28 cellular contexts compared by ENCODE assay signal in the genomic region with DNA sequence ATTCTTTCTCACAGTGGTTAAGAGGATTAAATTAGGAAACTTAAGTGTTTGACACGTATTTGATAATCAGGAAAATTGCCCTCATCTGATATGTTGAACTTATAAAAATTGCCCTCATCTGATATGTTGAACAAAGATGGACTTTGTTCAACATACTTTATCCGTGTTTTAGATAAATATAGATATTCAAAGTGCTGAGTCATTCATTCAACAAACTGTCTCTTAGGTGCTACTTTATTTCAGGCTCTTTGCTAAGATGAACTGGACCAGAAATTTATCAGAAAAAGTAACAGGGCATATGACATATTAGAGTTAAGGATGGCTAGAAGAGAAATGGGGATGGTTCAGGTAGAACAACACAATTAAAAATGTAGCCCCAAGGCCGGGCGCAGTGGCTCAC.
"Had no signal": no experiment of that assay in that cellular context is flagged by ENCODE, and none has a peak within 500 bp of the region (broad histone marks: within the 10 kb centered on the region; RNA-seq: fewer than 3 reads in every experiment).

No MANE protein-coding gene starts in this region.

- H3K9me3 Mint-ChIP-seq: naive thymus-derived CD4-positive, alpha-beta T cell; nephron; neural progenitor cell; stimulated activated memory B cell treated with anti-CD40 and anti-IgM and Interleukin-4, amounts not matched to agents 10 μg/mL and 1 μg/mL and 100 μg/mL, for 72 hours had no signal

- H3K4me3 ChIP-seq: neural progenitor cell, ovary, psoas muscle, right lobe of liver, sigmoid colon, stomach, thoracic aorta, thyroid gland, tibial nerve, upper lobe of left lung had no signal

- H3K27me3 ChIP-seq: neural progenitor cell, ovary, right lobe of liver, sigmoid colon, thyroid gland, upper lobe of left lung had no signal

- H3K27ac Mint-ChIP-seq: naive thymus-derived CD4-positive, alpha-beta T cell; natural killer cell; neural progenitor cell; progenitor cell of endocrine pancreas; stimulated activated memory B cell treated with anti-CD40 and anti-IgM and Interleukin-4, amounts not matched to agents 10 μg/mL and 1 μg/mL and 100 μg/mL, for 72 hours had no signal

- H3K27ac ChIP-seq: neural progenitor cell, ovary, parathyroid adenoma, psoas muscle, right lobe of liver, sigmoid colon, stomach, thoracic aorta, thyroid gland, tibial nerve, upper lobe of left lung had no signal

- ATAC-seq: naive thymus-derived CD4-positive, alpha-beta T cell; natural killer cell; psoas muscle; right cardiac atrium; stimulated activated memory B cell treated with anti-CD40 and anti-IgM and Interleukin-4, amounts not matched to agents 10 μg/mL and 1 μg/mL and 100 μg/mL, for 72 hours; stimulated activated naive CD8-positive, alpha-beta T cell treated with anti-CD3 and anti-CD28 coated beads, Interleukin-15, Interleukin-2, amounts not matched to agents 100 U/mL and 50 U/mL, for 24 hours had no signal

- DNase-seq: naive thymus-derived CD4-positive, alpha-beta T cell; natural killer cell; occipital lobe; ovary; psoas muscle; right lobe of liver; sigmoid colon; small intestine; stimulated activated CD4-positive, alpha-beta T cell treated with anti-CD3 and anti-CD28 coated beads, Interleukin-15, amount 100 ng/mL, for 24 hours; stimulated activated CD4-positive, alpha-beta T cell treated with anti-CD3 and anti-CD28 coated beads, Interleukin-2, amount 100 ng/mL, for 24 hours; stimulated activated CD4-positive, alpha-beta T cell treated with anti-CD3 and anti-CD28 coated beads, Interleukin-2, amount 100 ng/mL, for 48 hours; stimulated activated CD4-positive, alpha-beta T cell treated with anti-CD3 and anti-CD28 coated beads, Interleukin-4, amount 100 ng/mL, for 24 hours; stimulated activated CD8-positive, alpha-beta memory T cell treated with anti-CD3 and anti-CD28 coated beads, Interleukin-4, amount 100 ng/mL, for 48 hours; stimulated activated naive CD4-positive, alpha-beta T cell; stimulated activated naive CD8-positive, alpha-beta T cell treated with anti-CD3 and anti-CD28 coated beads, Interleukin-15, Interleukin-2, amounts not matched to agents 100 U/mL and 50 U/mL, for 24 hours; stomach; thyroid gland; trophoblast cell; upper lobe of left lung had no signal

- H3K36me3 Mint-ChIP-seq: naive thymus-derived CD4-positive, alpha-beta T cell; natural killer cell; neural progenitor cell; stimulated activated memory B cell treated with anti-CD40 and anti-IgM and Interleukin-4, amounts not matched to agents 10 μg/mL and 1 μg/mL and 100 μg/mL, for 72 hours had no signal

- H3K4me2 ChIP-seq: neural progenitor cell had no signal

- H3K36me3 ChIP-seq: neural progenitor cell, ovary, right lobe of liver, sigmoid colon, stomach, thoracic aorta, thyroid gland, tibial nerve, upper lobe of left lung had no signal

- H3K27me3 Mint-ChIP-seq: naive thymus-derived CD4-positive, alpha-beta T cell; progenitor cell of endocrine pancreas; stimulated activated memory B cell treated with anti-CD40 and anti-IgM and Interleukin-4, amounts not matched to agents 10 μg/mL and 1 μg/mL and 100 μg/mL, for 72 hours had no signal

- H3K4me1 ChIP-seq: parathyroid adenoma, psoas muscle, right lobe of liver, sigmoid colon, stomach, tibial nerve, upper lobe of left lung had no signal

- H3K4me1 Mint-ChIP-seq: naive thymus-derived CD4-positive, alpha-beta T cell; natural killer cell; stimulated activated memory B cell treated with anti-CD40 and anti-IgM and Interleukin-4, amounts not matched to agents 10 μg/mL and 1 μg/mL and 100 μg/mL, for 72 hours had no signal

- H3K9me3 ChIP-seq: ovary, psoas muscle, right lobe of liver, sigmoid colon, stomach, thoracic aorta, thyroid gland, tibial nerve, upper lobe of left lung had no signal

- H3K79me2 ChIP-seq: parathyroid adenoma had no signal

- FAIRE-seq: small intestine, urothelium cell line had no signal

- H3K9ac ChIP-seq: neural progenitor cell, parathyroid adenoma had no signal

- H2AFZ ChIP-seq: neural progenitor cell, parathyroid adenoma had no signal

- H3K4me3 Mint-ChIP-seq: naive thymus-derived CD4-positive, alpha-beta T cell; natural killer cell; nephron; neural progenitor cell; stimulated activated memory B cell treated with anti-CD40 and anti-IgM and Interleukin-4, amounts not matched to agents 10 μg/mL and 1 μg/mL and 100 μg/mL, for 72 hours had no signal
